13 cellular contexts compared by ENCODE assay signal in the genomic region with DNA sequence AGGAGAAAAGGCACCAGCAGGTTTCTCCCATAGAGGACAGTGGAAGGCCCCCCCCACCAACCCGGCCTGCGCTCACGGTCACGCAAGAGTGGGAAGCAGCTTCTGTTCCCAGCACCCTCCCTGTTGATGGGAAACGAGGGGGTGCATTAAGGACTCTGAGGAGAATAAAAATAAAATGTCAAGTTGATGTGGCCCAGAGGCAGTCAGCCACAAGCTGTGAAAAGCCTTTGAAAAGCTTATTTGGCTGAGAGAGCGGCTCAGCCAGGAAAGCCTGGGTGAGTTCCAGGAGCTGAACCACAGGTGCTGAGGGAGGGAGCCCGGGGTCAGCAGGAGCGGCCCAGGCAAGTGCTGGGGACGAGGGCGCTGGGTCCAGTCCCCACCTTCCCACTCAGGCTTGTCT.
DNase-seq lines count a peak whose midpoint lies in the region; ATAC-seq lines count a peak whose summit lies in the region.
"Had no signal": no experiment of that assay in that cellular context is flagged by ENCODE, and none has a peak within 500 bp of the region (broad histone marks: within the 10 kb centered on the region; RNA-seq: fewer than 3 reads in every experiment).

No MANE protein-coding gene starts in this region.

- H3K4me3 Mint-ChIP-seq in dendritic cell treated with granulocyte-macrophage colony-stimulating factor and Interleukin-4, amounts not matched to agents 40 ng/mL and 50 ng/mL, for 4 days: no peak overlapping the region
- H3K4me3 Mint-ChIP-seq: CD14-positive monocyte, mesothelial cell of epicardium had no signal

- peak overlapping the region; percentile 94 for H3K27ac Mint-ChIP-seq in dendritic cell treated with granulocyte-macrophage colony-stimulating factor and Interleukin-4, amounts not matched to agents 40 ng/mL and 50 ng/mL, for 4 days

- H3K27me3 ChIP-seq in BLaER1: no peaks in the 10 kb centered on the region
- H3K27me3 ChIP-seq in muscle layer of duodenum (ENCODE audit: low read depth, low read length): no peaks in the 10 kb centered on the region

- H3K9ac ChIP-seq in BLaER1: peak overlapping the region; percentile 62

- H3K4me3 ChIP-seq in BLaER1 (peak overlapping the region; percentile 36; the same call in 1 of the 2 replicates), muscle layer of duodenum (ENCODE audit: low read depth in 1 of 2, low read length in 2 of 2) (peak overlapping the region in 1 of 2 donors; percentile 6)

- H4K20me1 ChIP-seq in BLaER1: peaks cover 25% of the 10 kb centered on the region; the same call in 1 of the 2 replicates

- H3K36me3 ChIP-seq in BLaER1 (peaks cover 65% of the 10 kb centered on the region), muscle layer of duodenum (ENCODE audit: control insufficient read depth in 1 of 2, insufficient read depth in 2 of 2, low read length in 2 of 2) (peaks cover 33 to 34% of the 10 kb centered on the region in 2 donors)

- H3K27me3 Mint-ChIP-seq in dendritic cell treated with granulocyte-macrophage colony-stimulating factor and Interleukin-4, amounts not matched to agents 40 ng/mL and 50 ng/mL, for 4 days: no peaks in the 10 kb centered on the region

- H3K9me3 ChIP-seq in BLaER1: no peaks in the 10 kb centered on the region
- no peaks in the 10 kb centered on the region for H3K9me3 ChIP-seq in muscle layer of duodenum (ENCODE audit: control insufficient read depth in 1 of 2, low read length in 2 of 2)

- ATAC-seq in GM21360 (IDR thresholded peaks at IDR 0.05; ENCODE audit: unreplicated experiment): no peak

- H3K4me1 ChIP-seq in BLaER1: peaks cover 81% of the 10 kb centered on the region
- H3K4me1 ChIP-seq in muscle layer of duodenum (ENCODE audit: control insufficient read depth in 1 of 2, insufficient read depth in 2 of 2, low read length in 2 of 2): peaks cover 51 to 75% of the 10 kb centered on the region in 2 donors

- H3K36me3 Mint-ChIP-seq in dendritic cell treated with granulocyte-macrophage colony-stimulating factor and Interleukin-4, amounts not matched to agents 40 ng/mL and 50 ng/mL, for 4 days (ENCODE audit: low read depth): peaks cover 99% of the 10 kb centered on the region

- intact Hi-C loops in dendritic cell treated with granulocyte-macrophage colony-stimulating factor and Interleukin-4, amounts not matched to agents 40 ng/mL and 50 ng/mL, for 4 days (cut with micrococcal nuclease): no loop called here

- H3K27ac ChIP-seq in BLaER1 (peak overlapping the region; percentile 90), muscle layer of duodenum (ENCODE audit: low read length) (peak overlapping the region; percentile 79)

- DNase-seq in NCI-H2029 treated with DMSO at 0.1 percent for 48 hours (lab: John Stamatoyannopoulos, UW) (peak; percentile 26), ACHN (no peak), amniotic stem cell (lab: John Stamatoyannopoulos, UW) (no peak)
- DNase-seq in stimulated activated naive CD4-positive, alpha-beta T cell treated with Interleukin-2 at 50 U/mL for 16 hours (lab: John Stamatoyannopoulos, UW): no peak
- DNase-seq: activated CD4-positive, alpha-beta T cell treated with anti-CD3 and anti-CD28 coated beads, Interleukin-2, amount 50 U/mL, for 48 hours; GOT3; OCI-M1 had no signal

- in situ Hi-C loops in ACHN (cut with HindIII; ENCODE audit: low pct_ligation_motif_present, low pct_unique_long_range_greater_than_20kb, low sequenced_read_pairs): no loop called here

- peaks cover 77% of the 10 kb centered on the region for H3K4me1 Mint-ChIP-seq in dendritic cell treated with granulocyte-macrophage colony-stimulating factor and Interleukin-4, amounts not matched to agents 40 ng/mL and 50 ng/mL, for 4 days (ENCODE audit: low read depth)

- no peaks in the 10 kb centered on the region for H3K9me3 Mint-ChIP-seq in dendritic cell treated with granulocyte-macrophage colony-stimulating factor and Interleukin-4, amounts not matched to agents 40 ng/mL and 50 ng/mL, for 4 days
- H3K9me3 Mint-ChIP-seq: mesothelial cell of epicardium had no signal

- H3K4me2 ChIP-seq in BLaER1: peak overlapping the region; percentile 92
